9 cellular contexts compared by ENCODE assay signal in genomic region chr2:26008851-26009566, GRCh38. TPM values are rescaled to one million over a fixed set of nuclear protein-coding genes. Genes with fewer than 3 reads are reported as not detected.
A peak's percentile ranks its signal among the peaks of the same experiment; 100 is the strongest.
DNase-seq lines count a peak whose midpoint lies in the region; ATAC-seq and TF ChIP-seq lines count a peak whose summit lies in the region.
"Had no signal": no experiment of that assay in that cellular context is flagged by ENCODE, and none has a peak within 500 bp of the region (broad histone marks: within the 10 kb centered on the region; RNA-seq: fewer than 3 reads in every experiment).

No MANE protein-coding gene starts in this region.

- no peak for DNase-seq in DND-41
- DNase-seq in PC-3: peak; percentile 95
- DNase-seq in fibroblast of lung (ENCODE audit: low read depth in 2 of 2): peak; percentile 49 to 90
- DNase-seq in trophoblast cell: peak; percentile 49 to 51
- DNase-seq in osteocyte (ENCODE audit: extremely low spot score, unreplicated experiment): no peak
- DNase-seq in activated CD8-positive, alpha-beta memory T cell treated with anti-CD3 and anti-CD28 coated beads, Interleukin-2, amount 10 ng/mL, durations not matched to agents 7 days and 5 days: no peak

- H3K9ac ChIP-seq in DND-41 (ENCODE audit: low read depth, low read length) (no peak overlapping the region), PC-3 (ENCODE audit: low read length) (peak overlapping the region; percentile 65), fibroblast of lung (ENCODE audit: insufficient read depth, low read length) (no peak overlapping the region), trophoblast cell (ENCODE audit: low read length) (no peak overlapping the region)

- H2BK12ac ChIP-seq in trophoblast cell (ENCODE audit: low read length): no peak overlapping the region

- no peak overlapping the region for H4K12ac ChIP-seq in trophoblast cell (ENCODE audit: low read depth, low read length)

- H3K9me3 Mint-ChIP-seq in osteocyte (ENCODE audit: unreplicated experiment): no peaks in the 10 kb centered on the region
- H3K9me3 Mint-ChIP-seq in activated CD8-positive, alpha-beta memory T cell treated with anti-CD3 and anti-CD28 coated beads, Interleukin-2, amount 10 ng/mL, durations not matched to agents 7 days and 5 days (ENCODE audit: low read depth): peaks cover 3% of the 10 kb centered on the region

- H4K8ac ChIP-seq in trophoblast cell (ENCODE audit: low read depth, low read length): peak overlapping the region; percentile 14

- no peak overlapping the region for H3K27ac ChIP-seq in DND-41 (ENCODE audit: low read length)
- H3K27ac ChIP-seq in PC-3 (ENCODE audit: low read length): peak overlapping the region; percentile 94
- peak overlapping the region; percentile 57 for H3K27ac ChIP-seq in fibroblast of lung (ENCODE audit: insufficient read depth, low read length)
- peak overlapping the region; percentile 7 for H3K27ac ChIP-seq in trophoblast cell (ENCODE audit: low read depth, low read length)

- no peaks in the 10 kb centered on the region for H3K27me3 Mint-ChIP-seq in osteocyte (ENCODE audit: unreplicated experiment)
- no peaks in the 10 kb centered on the region for H3K27me3 Mint-ChIP-seq in activated CD8-positive, alpha-beta memory T cell treated with anti-CD3 and anti-CD28 coated beads, Interleukin-2, amount 10 ng/mL, durations not matched to agents 7 days and 5 days

- H3K36me3 Mint-ChIP-seq in osteocyte (ENCODE audit: unreplicated experiment): no peaks in the 10 kb centered on the region
- H3K36me3 Mint-ChIP-seq in activated CD8-positive, alpha-beta memory T cell treated with anti-CD3 and anti-CD28 coated beads, Interleukin-2, amount 10 ng/mL, durations not matched to agents 7 days and 5 days: peaks cover 3% of the 10 kb centered on the region

- H3K27me3 ChIP-seq in DND-41 (ENCODE audit: insufficient read depth, low read length, poor library complexity) (no peaks in the 10 kb centered on the region), PC-3 (ENCODE audit: low read length) (no peaks in the 10 kb centered on the region), fibroblast of lung (ENCODE audit: control insufficient read depth, insufficient read depth, low read length) (no peaks in the 10 kb centered on the region), trophoblast cell (ENCODE audit: insufficient read depth, low read length) (no peaks in the 10 kb centered on the region)
- H3K27me3 ChIP-seq: breast epithelium had no signal

- H3K4me2 ChIP-seq in DND-41 (ENCODE audit: insufficient read depth, low read length) (no peak overlapping the region), PC-3 (ENCODE audit: low read length) (peak overlapping the region; percentile 64), fibroblast of lung (ENCODE audit: extremely low read depth, insufficient read depth, low read length) (peak overlapping the region; percentile 32), trophoblast cell (ENCODE audit: low read length) (no peak overlapping the region)

- H3K18ac ChIP-seq in trophoblast cell (ENCODE audit: low read length): no peak overlapping the region

- no TSS peak for BruUV-seq in PC-3 (replicated peaks; lab: Mats Ljungman, UMichigan)

- no peak overlapping the region for H3K27ac Mint-ChIP-seq in osteocyte (ENCODE audit: unreplicated experiment)
- no peak overlapping the region for H3K27ac Mint-ChIP-seq in activated CD8-positive, alpha-beta memory T cell treated with anti-CD3 and anti-CD28 coated beads, Interleukin-2, amount 10 ng/mL, durations not matched to agents 7 days and 5 days

- CTCF ChIA-PET in PC-3 (lab: Charles Lee): interaction anchor here (0.5 to 1.2 kb wide), 2 partner anchors 11 to 17 kb away, joined by 6 to 8 read pairs; no protein-coding TSS in a partner anchor
- CTCF ChIA-PET in activated CD8-positive, alpha-beta memory T cell treated with anti-CD3 and anti-CD28 coated beads, Interleukin-2, amount 10 ng/mL, durations not matched to agents 7 days and 5 days (lab: Charles Lee): interaction anchor here (0.6 kb wide), 1 partner anchor 44 kb away, joined by 3 read pairs; no protein-coding TSS in a partner anchor

- no peaks in the 10 kb centered on the region for H3K79me1 ChIP-seq in trophoblast cell (ENCODE audit: low read length)

- peak overlapping the region; percentile 2 for H4K91ac ChIP-seq in trophoblast cell (ENCODE audit: low read depth, low read length)

- ATAC-seq in DND-41 (ENCODE audit: insufficient read depth, low read depth) (peak; percentile 37; the same call in 1 of the 3 replicates), PC-3 (peak; percentile 55), GM18519 (IDR thresholded peaks at IDR 0.05; ENCODE audit: low FRiP score, unreplicated experiment) (no peak), HG02610 (IDR thresholded peaks at IDR 0.05; ENCODE audit: unreplicated experiment) (no peak)
- ATAC-seq in activated CD8-positive, alpha-beta memory T cell treated with anti-CD3 and anti-CD28 coated beads, Interleukin-2, amount 10 ng/mL, durations not matched to agents 7 days and 5 days: no peak

- POLR2A ChIA-PET in PC-3 (lab: Charles Lee; ENCODE audit: unreplicated experiment): interaction anchor here (0.7 kb wide), 1 partner anchor 24 kb away, joined by 5 read pairs; the partner anchor contains the start of gene RAB10

- no peak overlapping the region for H3K4ac ChIP-seq in trophoblast cell (ENCODE audit: low read depth, low read length)

- peak overlapping the region; percentile 15 for H2BK5ac ChIP-seq in trophoblast cell (ENCODE audit: low read depth, low read length, poor library complexity)

- H3K36me3 ChIP-seq in DND-41 (ENCODE audit: insufficient read depth, low read length) (no peaks in the 10 kb centered on the region), PC-3 (ENCODE audit: low read depth, low read length) (no peaks in the 10 kb centered on the region), fibroblast of lung (ENCODE audit: control insufficient read depth, insufficient read depth, low read length) (no peaks in the 10 kb centered on the region), trophoblast cell (ENCODE audit: control insufficient read depth in 1 of 2, insufficient read depth in 2 of 2, low read length in 2 of 2) (no peaks in the 10 kb centered on the region)
- H3K36me3 ChIP-seq: breast epithelium had no signal

- no peak overlapping the region for H3K14ac ChIP-seq in trophoblast cell (ENCODE audit: low read length)

- no CpG with 5 or more reads among the region's 2 CpGs for WGBS in trophoblast cell (ENCODE audit: extremely low coverage, insufficient coverage, insufficient read length)

- no peaks in the 10 kb centered on the region for H3K9me2 ChIP-seq in PC-3 (replicated peaks; ENCODE audit: low read length)

- H3K4me3 ChIP-seq in DND-41 (ENCODE audit: low read depth in 1 of 2, low read length in 2 of 2) (no peak overlapping the region), PC-3 (ENCODE audit: low read length) (peak overlapping the region; percentile 11; the same call in 1 of the 2 replicates), fibroblast of lung (replicated peaks in 1 of 4; ENCODE audit: control extremely low read depth in 1 of 4, insufficient read depth in 1 of 4, low read depth in 3 of 4, low read length in 4 of 4) (no peak overlapping the region), trophoblast cell (ENCODE audit: low read depth, low read length) (no peak overlapping the region)
- H3K4me3 ChIP-seq: breast epithelium had no signal

- peaks cover 12% of the 10 kb centered on the region for H3K4me1 Mint-ChIP-seq in osteocyte (ENCODE audit: unreplicated experiment)
- H3K4me1 Mint-ChIP-seq in activated CD8-positive, alpha-beta memory T cell treated with anti-CD3 and anti-CD28 coated beads, Interleukin-2, amount 10 ng/mL, durations not matched to agents 7 days and 5 days: peaks cover 9% of the 10 kb centered on the region

- TF ChIP-seq CTCF in DND-41 (IDR thresholded peaks at IDR 0.05; ENCODE audit: borderline replicate concordance, extremely low read depth, low read length, poor library complexity, severe bottlenecking) (no peak), PC-3 (conservative IDR thresholded peaks at IDR 0.05; ENCODE audit: low read depth, low read length) (no peak), fibroblast of lung (conservative IDR thresholded peaks at IDR 0.05 in 1 of 2, IDR thresholded peaks at IDR 0.05 in 1 of 2; ENCODE audit: low read depth in 1 of 2, low read length in 2 of 2) (no peak), osteocyte (IDR thresholded peaks at IDR 0.05) (no peak)

- H3K4me1 ChIP-seq in DND-41 (ENCODE audit: insufficient read depth, low read length): no peaks in the 10 kb centered on the region
- peaks cover 50% of the 10 kb centered on the region for H3K4me1 ChIP-seq in PC-3 (ENCODE audit: insufficient read depth, low read length)
- peaks cover 15% of the 10 kb centered on the region for H3K4me1 ChIP-seq in fibroblast of lung (ENCODE audit: control insufficient read depth, extremely low read depth, insufficient read depth, low read length)
- H3K4me1 ChIP-seq in trophoblast cell (ENCODE audit: control insufficient read depth in 1 of 2, insufficient read depth in 2 of 2, low read length in 2 of 2): peaks cover 7 to 13% of the 10 kb centered on the region in 2 experiments

- no peaks in the 10 kb centered on the region for H3K79me2 ChIP-seq in DND-41 (ENCODE audit: insufficient read depth, low read length)
- no peaks in the 10 kb centered on the region for H3K79me2 ChIP-seq in PC-3 (ENCODE audit: low read length)
- H3K79me2 ChIP-seq in fibroblast of lung (ENCODE audit: control insufficient read depth, insufficient read depth, low read length): no peaks in the 10 kb centered on the region
- H3K79me2 ChIP-seq in trophoblast cell (ENCODE audit: control insufficient read depth, insufficient read depth, low read length, poor library complexity): no peaks in the 10 kb centered on the region

- H4K20me1 ChIP-seq in DND-41 (ENCODE audit: insufficient read depth, low read length): no peaks in the 10 kb centered on the region
- no peaks in the 10 kb centered on the region for H4K20me1 ChIP-seq in PC-3 (ENCODE audit: low read length)
- no peaks in the 10 kb centered on the region for H4K20me1 ChIP-seq in fibroblast of lung (ENCODE audit: control insufficient read depth, extremely low read depth, insufficient read depth, low read length)

- no peak overlapping the region for H2AFZ ChIP-seq in DND-41 (ENCODE audit: low read depth, low read length)
- no peak overlapping the region for H2AFZ ChIP-seq in PC-3 (ENCODE audit: low read length)
- peak overlapping the region; percentile 84 for H2AFZ ChIP-seq in fibroblast of lung (ENCODE audit: low read length)
- peak overlapping the region; percentile 50 for H2AFZ ChIP-seq in trophoblast cell (ENCODE audit: insufficient read depth, low read length, poor library complexity)

- no peak overlapping the region for H2AK5ac ChIP-seq in trophoblast cell (ENCODE audit: low read length)

- H3K4me3 Mint-ChIP-seq in osteocyte (ENCODE audit: unreplicated experiment): no peak overlapping the region
- no peak overlapping the region for H3K4me3 Mint-ChIP-seq in activated CD8-positive, alpha-beta memory T cell treated with anti-CD3 and anti-CD28 coated beads, Interleukin-2, amount 10 ng/mL, durations not matched to agents 7 days and 5 days

- H3K23ac ChIP-seq in trophoblast cell (ENCODE audit: low read length): no peak overlapping the region

- H3F3A ChIP-seq in PC-3 (ENCODE audit: low read length, unreplicated experiment): peaks cover 14% of the 10 kb centered on the region

- H3K9me3 ChIP-seq in DND-41 (ENCODE audit: insufficient read depth, low read length, severe bottlenecking): peaks cover 3% of the 10 kb centered on the region
- no peaks in the 10 kb centered on the region for H3K9me3 ChIP-seq in PC-3 (ENCODE audit: low read length)
- H3K9me3 ChIP-seq in fibroblast of lung (ENCODE audit: control insufficient read depth, insufficient read depth, low read depth, low read length): no peaks in the 10 kb centered on the region
- no peaks in the 10 kb centered on the region for H3K9me3 ChIP-seq in trophoblast cell (ENCODE audit: insufficient read depth, low read depth, low read length)
- H3K9me3 ChIP-seq: breast epithelium had no signal

- H2BK120ac ChIP-seq in trophoblast cell (ENCODE audit: insufficient read depth, low read length, poor library complexity): peak overlapping the region; percentile 2

- intact Hi-C loops in PC-3 (cut with micrococcal nuclease): no loop called here

RNA-seq across cellular contexts. Expression of gene RAB10, which starts 24.9 kb away (rescaled TPM):
- total RNA-seq in PC-3 (2014; rRNA removed) (138 and 149 TPM in 2 replicates), fibroblast of lung (94.1 and 105 TPM in 2 replicates), osteocyte (139 and 150 TPM in 2 replicates)
- 253 and 255 TPM in 2 replicates for polyA plus RNA-seq in fibroblast of lung
- 126 and 137 TPM in 2 replicates for polyA plus RNA-seq in fibroblast of lung (2012)
- 9.9 and 10.5 TPM in 2 replicates for polyA minus RNA-seq in fibroblast of lung (ENCODE audit: low replicate concordance)
- 138 and 141 TPM in 2 replicates for polyA plus RNA-seq in trophoblast cell (2013)
- total RNA-seq in activated CD8-positive, alpha-beta memory T cell treated with anti-CD3 and anti-CD28 coated beads, Interleukin-2, amount 10 ng/mL, durations not matched to agents 7 days and 5 days: 100 to 1,000 TPM; 121 to 128 TPM

RNA-seq across cellular contexts. Expression of gene KIF3C, which starts 26.7 kb away (rescaled TPM):
- 12.8 and 20.1 TPM in 2 replicates for total RNA-seq in PC-3 (2014; rRNA removed)
- total RNA-seq in fibroblast of lung: 9.0 and 13.0 TPM in 2 replicates
- polyA plus RNA-seq in fibroblast of lung: 8.3 and 9.7 TPM in 2 replicates
- polyA plus RNA-seq in fibroblast of lung (2012): 14.6 and 21.1 TPM in 2 replicates
- polyA minus RNA-seq in fibroblast of lung (ENCODE audit: low replicate concordance): 19.3 and 20.0 TPM in 2 replicates
- 55.1 and 56.4 TPM in 2 replicates for polyA plus RNA-seq in trophoblast cell (2013)
- total RNA-seq in osteocyte: 29.7 TPM in 2 replicates
- total RNA-seq in activated CD8-positive, alpha-beta memory T cell treated with anti-CD3 and anti-CD28 coated beads, Interleukin-2, amount 10 ng/mL, durations not matched to agents 7 days and 5 days: 10 to 100 TPM; 12.4 to 15.4 TPM

Comparison
In these comparisons a context has a peak if more than half of its experiments do, and no peak if none do; other contexts are left out.
1. ATAC-seq: peak in DND-41 (single experiment) and PC-3 (single experiment); none in activated CD8-positive, alpha-beta memory T cell treated with anti-CD3 and anti-CD28 coated beads, Interleukin-2, amount 10 ng/mL, durations not matched to agents 7 days and 5 days (single experiment), GM18519 (single experiment) and HG02610 (single experiment).
2. DNase-seq: peak in PC-3 (single experiment), fibroblast of lung (2 of 2) and trophoblast cell (2 of 2); none in DND-41 (single experiment), osteocyte (single experiment) and activated CD8-positive, alpha-beta memory T cell treated with anti-CD3 and anti-CD28 coated beads, Interleukin-2, amount 10 ng/mL, durations not matched to agents 7 days and 5 days (single experiment).
3. H2AFZ ChIP-seq: peak in fibroblast of lung (single experiment) and trophoblast cell (single experiment); none in DND-41 (single experiment) and PC-3 (single experiment).
4. H3K4me2 ChIP-seq: peak in PC-3 (single experiment) and fibroblast of lung (single experiment); none in DND-41 (single experiment) and trophoblast cell (single experiment).